ENCODE assay signal across 13 cellular contexts in genomic region chr3:180571831-180572578, GRCh38. TPM values are rescaled to one million over a fixed set of nuclear protein-coding genes. Genes with fewer than 3 reads are reported as not detected.
A peak's percentile ranks its signal among the peaks of the same experiment; 100 is the strongest.
DNase-seq lines count a peak whose midpoint lies in the region; ATAC-seq, FAIRE-seq and TF ChIP-seq lines count a peak whose summit lies in the region.
"Had no signal": no experiment of that assay in that cellular context is flagged by ENCODE, and none has a peak within 500 bp of the region (broad histone marks: within the 10 kb centered on the region; RNA-seq: fewer than 3 reads in every experiment).

No MANE protein-coding gene starts in this region.

- H3K9me3 Mint-ChIP-seq in type B pancreatic cell, result no peaks in the 10 kb centered on the region
- H3K9me3 Mint-ChIP-seq: IgD-negative memory B cell, neural crest cell had no signal

- peak; percentile 53 for ATAC-seq in HG02610 (IDR thresholded peaks at IDR 0.05; ENCODE audit: unreplicated experiment)
- ATAC-seq in HG03571 (IDR thresholded peaks at IDR 0.05; ENCODE audit: unreplicated experiment), result peak; percentile 86

- no peak for TF ChIP-seq CTCF in type B pancreatic cell (conservative IDR thresholded peaks at IDR 0.05)

- peak; percentile 84 for FAIRE-seq in GM19239 (lab: Jason Lieb, UNC)
- FAIRE-seq: endothelial cell of umbilical vein had no signal

- H3K27ac Mint-ChIP-seq in type B pancreatic cell, result no peak overlapping the region
- H3K27ac Mint-ChIP-seq: IgD-negative memory B cell had no signal

- no peaks in the 10 kb centered on the region for H3K4me1 Mint-ChIP-seq in type B pancreatic cell (ENCODE audit: unreplicated experiment)
- H3K4me1 Mint-ChIP-seq: neural crest cell had no signal

- peaks cover 10% of the 10 kb centered on the region for H3K27me3 Mint-ChIP-seq in type B pancreatic cell

- H3K4me3 Mint-ChIP-seq in type B pancreatic cell, result no peak overlapping the region
- H3K4me3 Mint-ChIP-seq: neural crest cell had no signal

- H3K36me3 Mint-ChIP-seq in type B pancreatic cell, result no peaks in the 10 kb centered on the region
- H3K36me3 Mint-ChIP-seq: IgD-negative memory B cell had no signal

- DNase-seq in GM19239 (ENCODE audit: insufficient read length, low spot score), result peak; percentile 20
- DNase-seq in middle frontal gyrus (ENCODE audit: extremely low spot score, low spot score), result peak; percentile 16
- DNase-seq in NCI-H2029 (lab: John Stamatoyannopoulos, UW), result no peak
- no peak for DNase-seq in NCI-H2196 treated with DMSO at 0.1 percent for 48 hours (lab: John Stamatoyannopoulos, UW; ENCODE audit: unreplicated experiment)
- DNase-seq in type B pancreatic cell (ENCODE audit: extremely low spot score, unreplicated experiment), result no peak
- DNase-seq: aorta; DMS79 treated with DMSO at 0.1 percent for 48 hours; stimulated activated CD4-positive, alpha-beta T cell treated with anti-CD3 and anti-CD28 coated beads, Interleukin-2, amount 100 ng/mL, for 24 hours had no signal

RNA-seq across cellular contexts. Expression of gene TTC14, which starts 30.0 kb away (rescaled TPM):
- 38.2 and 53.2 TPM in 2 replicates for total RNA-seq in type B pancreatic cell (ENCODE audit: low replicate concordance)

Comparison
In these comparisons a context has a peak if more than half of its experiments do, and no peak if none do; other contexts are left out.
1. DNase-seq: peak in GM19239 (single experiment) and middle frontal gyrus (single experiment); none in NCI-H2029 (single experiment), NCI-H2196 treated with DMSO at 0.1 percent for 48 hours (single experiment) and type B pancreatic cell (single experiment).